Comparison of ENCODE assay signal across 35 cellular contexts in the genomic region with DNA sequence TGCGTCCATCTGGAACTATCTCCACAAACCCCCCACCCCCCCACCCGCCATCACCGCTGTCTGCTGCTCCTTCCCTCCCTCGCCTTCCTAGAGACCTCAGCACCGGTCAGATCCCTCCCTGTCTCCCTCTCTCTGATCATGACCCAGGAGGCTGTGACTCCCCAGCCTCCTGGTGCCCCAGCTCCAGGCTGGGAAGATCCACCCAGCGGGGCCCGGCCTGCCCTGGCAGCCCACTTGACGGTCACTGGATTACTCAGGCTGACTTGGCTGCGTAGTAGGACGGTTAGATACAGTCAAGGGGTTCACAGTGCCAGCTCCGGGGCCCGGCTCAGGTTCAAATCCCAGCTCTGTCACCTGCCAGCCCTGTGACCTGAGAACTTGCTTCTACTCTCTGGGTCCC. TPM values are rescaled to one million over a fixed set of nuclear protein-coding genes. Genes with fewer than 3 reads are reported as not detected.
"Had no signal": no experiment of that assay in that cellular context is flagged by ENCODE, and none has a peak within 500 bp of the region (broad histone marks: within the 10 kb centered on the region; RNA-seq: fewer than 3 reads in every experiment).

No MANE protein-coding gene starts in this region.

- H3K9me3 Mint-ChIP-seq: activated CD4-positive, alpha-beta memory T cell treated with anti-CD3 and anti-CD28 coated beads, Interleukin-2, amount 10 ng/mL, durations not matched to agents 7 days and 5 days; activated CD4-positive, alpha-beta T cell treated with anti-CD3 and anti-CD28 coated beads, Interleukin-2, amount 10 ng/mL, durations not matched to agents 7 days and 5 days; activated naive CD4-positive, alpha-beta T cell treated with anti-CD3 and anti-CD28 coated beads, Interleukin-2, amount 10 ng/mL, durations not matched to agents 7 days and 5 days; activated naive CD4-positive, alpha-beta T cell treated with anti-CD3 and anti-CD28 coated beads, Interleukin-2, amount 50 U/mL, for 24 hours; activated naive CD8-positive, alpha-beta T cell treated with anti-CD3 and anti-CD28 coated beads, Interleukin-2, amount 10 ng/mL, durations not matched to agents 7 days and 5 days; activated naive CD8-positive, alpha-beta T cell treated with anti-CD3 and anti-CD28 coated beads, Interleukin-2, amount 50 U/mL, for 24 hours; activated T-cell treated with anti-CD3 and anti-CD28 coated beads, Interleukin-2, amount 50 U/mL, for 24 hours; activated T-helper 2 cell treated with anti-CD3 and anti-CD28 coated beads, Interferon-gamma antibody, Interleukin-2, Interleukin-4, amounts not matched to agents 10 μg/mL and 5 μg/mL and 100 μg/mL, durations not matched to agents 14 hours and 24 hours and 36 hours; T-helper 1 cell treated with Interleukin-12 subunit alpha and Interleukin-12 subunit beta and Interleukin-4 antibody, amounts not matched to agents 30 μg/mL and 1 μg/mL, for 36 hours; T-helper 2 cell treated with Interferon-gamma antibody and Interleukin-4, amounts not matched to agents 5 μg/mL and 100 μg/mL, for 36 hours; WTC11 had no signal

- H3K27me3 ChIP-seq: ascending aorta had no signal

- H3K36me3 Mint-ChIP-seq: activated CD8-positive, alpha-beta memory T cell treated with anti-CD3 and anti-CD28 coated beads, Interleukin-2, amount 10 ng/mL, durations not matched to agents 7 days and 5 days; activated naive CD4-positive, alpha-beta T cell treated with anti-CD3 and anti-CD28 coated beads, Interleukin-2, amount 10 ng/mL, durations not matched to agents 7 days and 5 days; activated naive CD4-positive, alpha-beta T cell treated with anti-CD3 and anti-CD28 coated beads, Interleukin-2, amount 50 U/mL, for 24 hours; activated naive CD8-positive, alpha-beta T cell; activated naive CD8-positive, alpha-beta T cell treated with anti-CD3 and anti-CD28 coated beads, Interleukin-2, amount 10 ng/mL, durations not matched to agents 7 days and 5 days; brain; WTC11 had no signal

- DNase-seq: activated CD4-positive, alpha-beta memory T cell treated with anti-CD3 and anti-CD28 coated beads, Interleukin-2, amount 10 ng/mL, durations not matched to agents 7 days and 5 days; activated CD4-positive, alpha-beta T cell treated with anti-CD3 and anti-CD28 coated beads for 1 hour; activated CD4-positive, alpha-beta T cell treated with anti-CD3 and anti-CD28 coated beads for 36 hours; activated CD4-positive, alpha-beta T cell treated with anti-CD3 and anti-CD28 coated beads for 48 hours; activated CD4-positive, alpha-beta T cell treated with anti-CD3 and anti-CD28 coated beads, Interleukin-2, amount 10 ng/mL, durations not matched to agents 7 days and 5 days; activated CD4-positive, alpha-beta T cell treated with anti-CD3 and anti-CD28 coated beads, Interleukin-2, amount 50 U/mL, for 48 hours; activated CD4-positive, CD25-positive, alpha-beta regulatory T cell; activated CD8-positive, alpha-beta memory T cell treated with anti-CD3 and anti-CD28 coated beads for 24 hours; activated CD8-positive, alpha-beta memory T cell treated with anti-CD3 and anti-CD28 coated beads, Interleukin-2, amount 10 ng/mL, durations not matched to agents 7 days and 5 days; activated CD8-positive, alpha-beta memory T cell treated with anti-CD3 and anti-CD28 coated beads, Interleukin-2, amount 50 U/mL, for 48 hours; activated CD8-positive, alpha-beta T cell treated with anti-CD3 and anti-CD28 coated beads, Interleukin-2, amount 10 ng/mL, durations not matched to agents 7 days and 5 days; activated effector memory CD4-positive, alpha-beta T cell treated with Interleukin-2 at 50 U/mL for 16 hours; activated gamma-delta T cell; activated naive CD4-positive, alpha-beta T cell treated with anti-CD3 and anti-CD28 coated beads, Interleukin-2, amount 10 ng/mL, durations not matched to agents 7 days and 5 days; activated naive CD4-positive, alpha-beta T cell treated with Interleukin-2 at 50 U/mL for 16 hours; activated naive CD8-positive, alpha-beta T cell treated with anti-CD3 and anti-CD28 coated beads, Interleukin-2, amount 10 ng/mL, durations not matched to agents 7 days and 5 days; activated naive CD8-positive, alpha-beta T cell treated with anti-CD3 and anti-CD28 coated beads, Interleukin-2, amount 50 U/mL, for 24 hours; activated T-cell treated with anti-CD3 and anti-CD28 coated beads, Interleukin-2, amount 50 U/mL, for 24 hours; activated T-cell treated with anti-CD3 and anti-CD28 coated beads, Interleukin-2, amount 50 U/mL, for 48 hours; amygdala; anterior cingulate cortex; central memory CD4-positive, alpha-beta T cell; T-helper 1 cell; T-helper 2 cell; T-helper 9 cell had no signal

- H3K4me1 Mint-ChIP-seq: activated CD4-positive, alpha-beta memory T cell treated with anti-CD3 and anti-CD28 coated beads, Interleukin-2, amount 10 ng/mL, durations not matched to agents 7 days and 5 days; activated CD4-positive, alpha-beta T cell treated with anti-CD3 and anti-CD28 coated beads, Interleukin-2, amount 10 ng/mL, durations not matched to agents 7 days and 5 days; activated CD8-positive, alpha-beta memory T cell treated with anti-CD3 and anti-CD28 coated beads, Interleukin-2, amount 10 ng/mL, durations not matched to agents 7 days and 5 days; activated naive CD4-positive, alpha-beta T cell treated with anti-CD3 and anti-CD28 coated beads, Interleukin-2, amount 10 ng/mL, durations not matched to agents 7 days and 5 days; activated naive CD4-positive, alpha-beta T cell treated with anti-CD3 and anti-CD28 coated beads, Interleukin-2, amount 50 U/mL, for 24 hours; activated naive CD8-positive, alpha-beta T cell treated with anti-CD3 and anti-CD28 coated beads, Interleukin-2, amount 10 ng/mL, durations not matched to agents 7 days and 5 days had no signal

- H3K4me3 Mint-ChIP-seq: activated CD4-positive, alpha-beta memory T cell treated with anti-CD3 and anti-CD28 coated beads, Interleukin-2, amount 10 ng/mL, durations not matched to agents 7 days and 5 days; activated CD4-positive, alpha-beta T cell treated with anti-CD3 and anti-CD28 coated beads for 36 hours; activated CD4-positive, alpha-beta T cell treated with anti-CD3 and anti-CD28 coated beads, Interleukin-2, amount 10 ng/mL, durations not matched to agents 7 days and 5 days; activated CD8-positive, alpha-beta memory T cell treated with anti-CD3 and anti-CD28 coated beads, Interleukin-2, amount 10 ng/mL, durations not matched to agents 7 days and 5 days; activated CD8-positive, alpha-beta T cell treated with anti-CD3 and anti-CD28 coated beads, Interleukin-2, amount 10 ng/mL, durations not matched to agents 7 days and 5 days; activated naive CD4-positive, alpha-beta T cell treated with anti-CD3 and anti-CD28 coated beads, Interleukin-2, amount 10 ng/mL, durations not matched to agents 7 days and 5 days; activated naive CD4-positive, alpha-beta T cell treated with anti-CD3 and anti-CD28 coated beads, Interleukin-2, amount 50 U/mL, for 24 hours; activated naive CD8-positive, alpha-beta T cell; activated naive CD8-positive, alpha-beta T cell treated with anti-CD3 and anti-CD28 coated beads, Interleukin-2, amount 10 ng/mL, durations not matched to agents 7 days and 5 days; activated naive CD8-positive, alpha-beta T cell treated with anti-CD3 and anti-CD28 coated beads, Interleukin-2, amount 50 U/mL, for 24 hours; activated T-cell treated with anti-CD3 and anti-CD28 coated beads, Interleukin-2, amount 50 U/mL, for 24 hours; brain; T-helper 1 cell treated with Interleukin-12 subunit alpha and Interleukin-12 subunit beta and Interleukin-4 antibody, amounts not matched to agents 30 μg/mL and 1 μg/mL, for 36 hours; T-helper 2 cell treated with Interferon-gamma antibody and Interleukin-4, amounts not matched to agents 5 μg/mL and 100 μg/mL, for 36 hours; WTC11 had no signal

- H3K9me3 ChIP-seq: ascending aorta had no signal

- H3K27ac ChIP-seq: VCaP had no signal

- H3K27ac Mint-ChIP-seq: activated CD4-positive, alpha-beta memory T cell treated with anti-CD3 and anti-CD28 coated beads, Interleukin-2, amount 10 ng/mL, durations not matched to agents 7 days and 5 days; activated CD4-positive, alpha-beta T cell treated with anti-CD3 and anti-CD28 coated beads for 36 hours; activated CD4-positive, alpha-beta T cell treated with anti-CD3 and anti-CD28 coated beads, Interleukin-2, amount 10 ng/mL, durations not matched to agents 7 days and 5 days; activated CD8-positive, alpha-beta memory T cell treated with anti-CD3 and anti-CD28 coated beads, Interleukin-2, amount 10 ng/mL, durations not matched to agents 7 days and 5 days; activated CD8-positive, alpha-beta T cell treated with anti-CD3 and anti-CD28 coated beads, Interleukin-2, amount 10 ng/mL, durations not matched to agents 7 days and 5 days; activated naive CD4-positive, alpha-beta T cell treated with anti-CD3 and anti-CD28 coated beads, Interleukin-2, amount 10 ng/mL, durations not matched to agents 7 days and 5 days; activated naive CD4-positive, alpha-beta T cell treated with anti-CD3 and anti-CD28 coated beads, Interleukin-2, amount 50 U/mL, for 24 hours; activated naive CD8-positive, alpha-beta T cell; activated naive CD8-positive, alpha-beta T cell treated with anti-CD3 and anti-CD28 coated beads, Interleukin-2, amount 10 ng/mL, durations not matched to agents 7 days and 5 days; activated naive CD8-positive, alpha-beta T cell treated with anti-CD3 and anti-CD28 coated beads, Interleukin-2, amount 50 U/mL, for 24 hours; activated T-cell treated with anti-CD3 and anti-CD28 coated beads, Interleukin-2, amount 50 U/mL, for 24 hours; activated T-helper 2 cell treated with anti-CD3 and anti-CD28 coated beads, Interferon-gamma antibody, Interleukin-2, Interleukin-4, amounts not matched to agents 10 μg/mL and 5 μg/mL and 100 μg/mL, durations not matched to agents 14 hours and 24 hours and 36 hours; brain; T-helper 1 cell treated with Interleukin-12 subunit alpha and Interleukin-12 subunit beta and Interleukin-4 antibody, amounts not matched to agents 30 μg/mL and 1 μg/mL, for 36 hours; T-helper 2 cell treated with Interferon-gamma antibody and Interleukin-4, amounts not matched to agents 5 μg/mL and 100 μg/mL, for 36 hours; WTC11 had no signal

- H3K4me3 ChIP-seq: ascending aorta had no signal

- FAIRE-seq: TTC549 had no signal

RNA-seq across cellular contexts. Expression of a gene that starts 59.3 kb away (rescaled TPM):
- total RNA-seq: activated CD4-positive, alpha-beta memory T cell treated with anti-CD3 and anti-CD28 coated beads, Interleukin-2, amount 10 ng/mL, durations not matched to agents 7 days and 5 days; activated CD4-positive, alpha-beta T cell treated with anti-CD3 and anti-CD28 coated beads for 36 hours; activated CD4-positive, alpha-beta T cell treated with anti-CD3 and anti-CD28 coated beads, Interleukin-2, amount 10 ng/mL, durations not matched to agents 7 days and 5 days; activated CD8-positive, alpha-beta memory T cell treated with anti-CD3 and anti-CD28 coated beads, Interleukin-2, amount 10 ng/mL, durations not matched to agents 7 days and 5 days; activated CD8-positive, alpha-beta T cell treated with anti-CD3 and anti-CD28 coated beads, Interleukin-2, amount 10 ng/mL, durations not matched to agents 7 days and 5 days; activated naive CD8-positive, alpha-beta T cell treated with anti-CD3 and anti-CD28 coated beads, Interleukin-2, amount 10 ng/mL, durations not matched to agents 7 days and 5 days; activated T-helper 2 cell treated with anti-CD3 and anti-CD28 coated beads, Interferon-gamma antibody, Interleukin-2, Interleukin-4, amounts not matched to agents 10 μg/mL and 5 μg/mL and 100 μg/mL, durations not matched to agents 14 hours and 24 hours and 36 hours had no signal
